ENCODE assay signal across 9 cellular contexts in genomic region chr1:237562247-237562823, GRCh38.
DNase-seq lines count a peak whose midpoint lies in the region; ATAC-seq, FAIRE-seq and TF ChIP-seq lines count a peak whose summit lies in the region.
"Had no signal": no experiment of that assay in that cellular context is flagged by ENCODE, and none has a peak within 500 bp of the region (broad histone marks: within the 10 kb centered on the region; RNA-seq: fewer than 3 reads in every experiment).

No MANE protein-coding gene starts in this region.

- no peak overlapping the region for H3K27ac ChIP-seq in lower lobe of right lung
- H3K27ac ChIP-seq: BLaER1 treated with 17β-estradiol and CSF1 and Interleukin-3, amounts not matched to agents 10 nM and 100 nM had no signal

- no peaks in the 10 kb centered on the region for H3K27me3 ChIP-seq in lower lobe of right lung (ENCODE audit: low read depth)
- H3K27me3 ChIP-seq: BLaER1 treated with 17β-estradiol and CSF1 and Interleukin-3, amounts not matched to agents 10 nM and 100 nM had no signal

- intact Hi-C loops in lower lobe of right lung (cut with DNase I): no loop called here

- peak; percentile 61 for TF ChIP-seq CTCF in lower lobe of right lung (IDR thresholded peaks at IDR 0.05)

- DNase-seq in NCI-H2196 (lab: John Stamatoyannopoulos, UW; ENCODE audit: unreplicated experiment): peak; percentile 43
- no peak for DNase-seq in NCI-H2196 treated with DMSO at 0.1 percent for 48 hours (lab: John Stamatoyannopoulos, UW; ENCODE audit: unreplicated experiment)
- peak; percentile 41 for DNase-seq in HTR-8/SVneo (ENCODE audit: insufficient read length, low spot score)
- peak; percentile 57 for DNase-seq in NOMO-1 treated with DMSO at 0.1 percent for 48 hours (lab: John Stamatoyannopoulos, UW; ENCODE audit: unreplicated experiment)
- peak; percentile 16 for DNase-seq in central memory CD4-positive, alpha-beta T cell
- no peak for DNase-seq in lower lobe of right lung
- no peak for DNase-seq in NCI-H128 (lab: John Stamatoyannopoulos, UW; ENCODE audit: unreplicated experiment)

- H3K4me3 ChIP-seq in lower lobe of right lung: no peak overlapping the region
- H3K4me3 ChIP-seq: BLaER1 treated with 17β-estradiol and CSF1 and Interleukin-3, amounts not matched to agents 10 nM and 100 nM had no signal

- no peaks in the 10 kb centered on the region for H3K9me3 ChIP-seq in lower lobe of right lung
- H3K9me3 ChIP-seq: BLaER1 treated with 17β-estradiol and CSF1 and Interleukin-3, amounts not matched to agents 10 nM and 100 nM had no signal

- H3K36me3 ChIP-seq in lower lobe of right lung: no peaks in the 10 kb centered on the region
- H3K36me3 ChIP-seq: BLaER1 treated with 17β-estradiol and CSF1 and Interleukin-3, amounts not matched to agents 10 nM and 100 nM had no signal

- no peaks in the 10 kb centered on the region for H3K4me1 ChIP-seq in lower lobe of right lung
- H3K4me1 ChIP-seq: BLaER1 treated with 17β-estradiol and CSF1 and Interleukin-3, amounts not matched to agents 10 nM and 100 nM had no signal

- no peak for FAIRE-seq in HTR-8/SVneo (lab: Jason Lieb, UNC)

- ATAC-seq in GM21576 (IDR thresholded peaks at IDR 0.05; ENCODE audit: unreplicated experiment) (peak; percentile 83), lower lobe of right lung (peak; percentile 47 to 50)

Comparison
In these comparisons a context has a peak if more than half of its experiments do, and no peak if none do; other contexts are left out.
1. DNase-seq: peak in NCI-H2196 (single experiment), HTR-8/SVneo (single experiment), NOMO-1 treated with DMSO at 0.1 percent for 48 hours (single experiment) and central memory CD4-positive, alpha-beta T cell (single experiment); none in NCI-H2196 treated with DMSO at 0.1 percent for 48 hours (single experiment), lower lobe of right lung (single experiment) and NCI-H128 (single experiment).